ENCODE assay signal across 1 cellular context in genomic region chr12:71567562-71567961, GRCh38.
TF ChIP-seq lines count a peak whose summit lies in the region.

No MANE protein-coding gene starts in this region.

TF ChIP-seq in WTC11, 78 proteins besides CTCF, POLR2A, EP300 and RAD21 (continued from another document):
- TF ChIP-seq E2F4 (CRISPR knock-in tag; IDR thresholded peaks at IDR 0.05; ENCODE audit: borderline replicate concordance, low read depth) (no peak), JAZF1 (CRISPR knock-in tag; IDR thresholded peaks at IDR 0.05) (no peak), ATF2 (CRISPR knock-in tag; IDR thresholded peaks at IDR 0.05; ENCODE audit: borderline replicate concordance, low read depth) (no peak), GABPB1 (CRISPR knock-in tag; IDR thresholded peaks at IDR 0.05) (no peak), FOXK1 (CRISPR knock-in tag; IDR thresholded peaks at IDR 0.05) (no peak)
- TF ChIP-seq, protein P1, sequence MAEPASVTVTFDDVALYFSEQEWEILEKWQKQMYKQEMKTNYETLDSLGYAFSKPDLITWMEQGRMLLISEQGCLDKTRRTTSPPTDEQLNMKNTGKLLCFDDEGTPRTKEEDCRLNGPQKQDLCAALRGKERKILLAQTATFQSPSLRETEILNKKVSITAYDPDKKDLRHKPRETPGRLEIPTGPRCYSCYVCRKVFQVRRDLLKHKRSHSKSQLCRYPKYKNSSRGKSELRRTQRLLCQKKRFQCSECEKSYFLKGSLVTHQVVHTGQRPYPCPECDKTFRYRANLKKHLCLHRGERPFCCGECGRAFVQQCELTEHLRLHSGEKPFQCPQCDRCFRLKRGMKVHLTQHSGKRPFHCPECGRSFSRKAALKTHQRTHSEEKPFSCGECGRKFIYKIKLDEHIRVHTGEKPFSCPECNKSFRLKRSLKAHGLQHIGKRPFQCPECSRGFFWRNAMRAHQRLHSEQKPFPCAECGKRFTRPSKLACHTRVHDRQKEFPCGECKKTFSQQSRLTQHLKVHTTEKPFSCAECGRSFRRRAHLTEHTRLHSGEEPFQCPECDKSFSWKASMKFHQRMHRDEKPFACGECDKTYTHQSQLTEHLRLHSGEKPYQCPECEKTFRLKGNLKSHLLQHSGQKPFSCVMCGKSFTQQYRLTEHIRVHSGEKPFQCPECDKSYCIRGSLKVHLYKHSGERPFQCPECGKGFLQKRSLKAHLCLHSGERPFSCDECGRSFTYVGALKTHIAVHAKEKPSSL (CRISPR knock-in tag; conservative IDR thresholded peaks at IDR 0.05) = no peak
